In genomic region chr13:111152836-111153235, GRCh38 we compare ENCODE assay signal across 8 cellular contexts. TPM values are rescaled to one million over a fixed set of nuclear protein-coding genes. Genes with fewer than 3 reads are reported as not detected.
DNase-seq lines count a peak whose midpoint lies in the region; ATAC-seq and TF ChIP-seq lines count a peak whose summit lies in the region.

No MANE protein-coding gene starts in this region.

- H3K9ac ChIP-seq in SK-N-MC (ENCODE audit: insufficient read length) (peak overlapping the region; percentile 94), rectal smooth muscle tissue (ENCODE audit: low read length) (peak overlapping the region; percentile 97)

- no peaks in the 10 kb centered on the region for H3K9me3 ChIP-seq in SK-N-MC (ENCODE audit: low read depth, low read length)

- H3K4me1 ChIP-seq in rectal smooth muscle tissue (ENCODE audit: control insufficient read depth, insufficient read depth, low read length) = peaks cover 11% of the 10 kb centered on the region

- no peak for TF ChIP-seq CTCF in fibroblast of the aortic adventitia (IDR thresholded peaks at IDR 0.05; ENCODE audit: insufficient read depth, low read length)

- peak overlapping the region; percentile 90 for H3K4me3 ChIP-seq in SK-N-MC
- peak overlapping the region; percentile 83 for H3K4me3 ChIP-seq in fibroblast of the aortic adventitia (ENCODE audit: low read depth, low read length)
- H3K4me3 ChIP-seq in rectal smooth muscle tissue (ENCODE audit: low read length) = peak overlapping the region; percentile 91

- DNase-seq in DMS53 (lab: John Stamatoyannopoulos, UW) (peak; percentile 30), DMS53 treated with DMSO at 0.1 percent for 48 hours (lab: John Stamatoyannopoulos, UW; ENCODE audit: unreplicated experiment) (no peak), SK-N-MC (ENCODE audit: low read depth, low spot score) (no peak), fibroblast of the aortic adventitia (ENCODE audit: low read depth) (no peak)
- no peak for DNase-seq in activated CD4-positive, CD25-positive, alpha-beta regulatory T cell (lab: John Stamatoyannopoulos, UW)

- no peaks in the 10 kb centered on the region for H3K27me3 ChIP-seq in rectal smooth muscle tissue (ENCODE audit: control insufficient read depth, insufficient read depth, low read length)

- no peaks in the 10 kb centered on the region for H3K36me3 ChIP-seq in SK-N-MC (ENCODE audit: insufficient read depth, low read length)
- H3K36me3 ChIP-seq in rectal smooth muscle tissue (ENCODE audit: control insufficient read depth, insufficient read depth, low read length) = no peaks in the 10 kb centered on the region

- no peak for ATAC-seq in GM18519 (IDR thresholded peaks at IDR 0.05; ENCODE audit: low FRiP score, unreplicated experiment)
- no peak for ATAC-seq in HG03520 (IDR thresholded peaks at IDR 0.05; ENCODE audit: unreplicated experiment)

- no peak overlapping the region for H3K27ac ChIP-seq in SK-N-MC
- peak overlapping the region; percentile 99 for H3K27ac ChIP-seq in rectal smooth muscle tissue (ENCODE audit: low read depth, low read length)

RNA-seq across cellular contexts. Expression of gene ARHGEF7, which starts 37.7 kb away (rescaled TPM):
- total RNA-seq in fibroblast of the aortic adventitia (ENCODE audit: low replicate concordance) = 24.8 and 35.9 TPM in 2 replicates
